In the genomic region with DNA sequence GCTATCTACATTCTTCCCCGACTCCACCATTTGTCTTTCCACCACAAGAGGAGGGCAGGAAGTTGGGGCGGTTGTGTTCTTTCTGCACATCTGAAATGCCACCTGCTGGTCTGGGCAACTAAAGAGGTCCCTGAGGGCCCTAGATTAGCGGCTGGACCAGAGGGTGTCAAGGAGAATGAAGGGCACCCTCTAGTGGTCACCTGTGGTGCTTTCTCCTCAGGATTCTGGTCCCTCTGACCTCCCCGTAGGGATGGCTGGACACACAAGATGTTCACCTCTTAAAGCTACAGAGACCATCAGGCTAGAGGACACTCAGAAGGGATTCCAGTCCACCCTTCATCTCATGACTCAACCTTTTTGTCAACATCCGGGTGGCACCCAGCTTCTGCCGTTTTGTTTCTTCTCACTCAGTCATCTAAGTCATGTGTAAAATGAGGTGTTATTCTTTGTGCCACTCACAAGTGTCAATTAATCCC, we compare ENCODE assay signal across 8 cellular contexts. TPM values are rescaled to one million over a fixed set of nuclear protein-coding genes. Genes with fewer than 3 reads are reported as not detected.
A peak's percentile ranks its signal among the peaks of the same experiment; 100 is the strongest.
DNase-seq lines count a peak whose midpoint lies in the region; FAIRE-seq and TF ChIP-seq lines count a peak whose summit lies in the region.

No MANE protein-coding gene starts in this region.

- H3K27me3 Mint-ChIP-seq in MCF 10A (ENCODE audit: insufficient read depth, unreplicated experiment), result no peaks in the 10 kb centered on the region

- no TSS peak for BruUV-seq in MCF 10A (replicated peaks; lab: Mats Ljungman, UMichigan)

- H3K4me3 ChIP-seq in liver (ENCODE audit: low read depth in 1 of 3, low read length in 3 of 3), result no peak overlapping the region

- TF ChIP-seq POLR2A in Raji (IDR thresholded peaks at IDR 0.05; ENCODE audit: insufficient read depth, low read depth, low read length), result peak; percentile 33; the same call in 1 of the 2 replicates

- peaks cover 0 to 2% (median 0%) of the 10 kb centered on the region in 4 donors for H3K4me1 ChIP-seq in liver (ENCODE audit: control insufficient read depth in 4 of 4, insufficient read depth in 4 of 4, low read length in 3 of 4)

- H3K27ac Mint-ChIP-seq in MCF 10A (ENCODE audit: low read depth, unreplicated experiment), result no peak overlapping the region

- no peaks in the 10 kb centered on the region for H3K36me3 ChIP-seq in liver (ENCODE audit: control insufficient read depth in 4 of 4, insufficient read depth in 3 of 4, low read depth in 1 of 4, low read length in 3 of 4)

- H3K4me1 Mint-ChIP-seq in MCF 10A (ENCODE audit: insufficient read depth, unreplicated experiment), result no peaks in the 10 kb centered on the region

- CTCF ChIA-PET in MCF 10A (lab: Yijun Ruan, JAX), result interaction anchor here (0.7 to 1.7 kb wide), 3 partner anchors 9 to 130 kb away, joined by 3 to 6 read pairs (median 4); no protein-coding TSS in a partner anchor

- H3K4me3 Mint-ChIP-seq in MCF 10A (ENCODE audit: unreplicated experiment), result no peak overlapping the region

- intact Hi-C loops in MCF 10A (cut with micrococcal nuclease), result loop anchor here (5.0 kb wide), 1 partner anchor 200 kb away; a partner anchor contains a TSS

- no peak overlapping the region for H3K27ac ChIP-seq in liver (ENCODE audit: low read depth in 1 of 2, low read length in 2 of 2)

- TF ChIP-seq CTCF in MCF 10A (IDR thresholded peaks at IDR 0.05; ENCODE audit: unreplicated experiment) (peak; percentile 54), liver (IDR thresholded peaks at IDR 0.05; ENCODE audit: low read depth, low read length, missing input control) (peak; percentile 87)

- no peak for FAIRE-seq in HTR-8/SVneo (lab: Jason Lieb, UNC)

- no peaks in the 10 kb centered on the region for H3K9me3 Mint-ChIP-seq in MCF 10A (ENCODE audit: unreplicated experiment)

- no peak overlapping the region for H3K9ac ChIP-seq in liver (ENCODE audit: low read depth in 1 of 2, low read length in 2 of 2)

- DNase-seq in activated CD4-positive, alpha-beta T cell treated with anti-CD3 and anti-CD28 coated beads for 4 hours, result peak; percentile 5 to 16
- no peak for DNase-seq in activated CD4-positive, alpha-beta T cell treated with anti-CD3 and anti-CD28 coated beads, Interleukin-2, amount 50 U/mL, for 1 hour
- DNase-seq in HTR-8/SVneo (ENCODE audit: insufficient read length, low spot score) (peak; percentile 67), MCF 10A (ENCODE audit: unreplicated experiment) (peak; percentile 83), stromal cell of bone marrow (ENCODE audit: low read depth) (peak; percentile 36), NCI-H1436 treated with DMSO at 0.1 percent for 48 hours (lab: John Stamatoyannopoulos, UW) (no peak)

- no peaks in the 10 kb centered on the region for H3K36me3 Mint-ChIP-seq in MCF 10A (ENCODE audit: insufficient read depth, unreplicated experiment)

- WGBS in liver, result 27% methylated on average over 6 of the region's 6 CpGs

- no peaks in the 10 kb centered on the region for H3K9me3 ChIP-seq in liver (ENCODE audit: control insufficient read depth in 4 of 4, low read length in 3 of 4)

- POLR2A ChIA-PET in MCF 10A (lab: Yijun Ruan, JAX), result interaction anchor here (0.6 kb wide), 1 partner anchor 570 kb away, joined by 3 read pairs; no protein-coding TSS in a partner anchor

- H3K27me3 ChIP-seq in liver (ENCODE audit: control insufficient read depth in 4 of 4, insufficient read depth in 4 of 4, low read length in 3 of 4), result no peaks in the 10 kb centered on the region

- peak; percentile 94 to 96 for TF ChIP-seq RAD21 in liver (IDR thresholded peaks at IDR 0.05)

TF ChIP-seq in liver, 16 proteins besides CTCF, POLR2A, EP300 and RAD21:
- TF ChIP-seq HNF4A (conservative IDR thresholded peaks at IDR 0.05), result peak; percentile 9 to 22
- no peak for TF ChIP-seq YY1 (IDR thresholded peaks at IDR 0.05)
- peak in 1 of 2 donors; percentile 6 for TF ChIP-seq RXRA (IDR thresholded peaks at IDR 0.05)
- TF ChIP-seq GABPA (IDR thresholded peaks at IDR 0.05 in 1 of 2, conservative IDR thresholded peaks at IDR 0.05 in 1 of 2), result no peak

RNA-seq across cellular contexts. Expression of a gene that starts 2.9 kb away (rescaled TPM):
- total RNA-seq in MCF 10A (2022) (not detected in 2 replicates), liver (1 to 10 TPM; 3.9 to 5.7 TPM)
- polyA plus RNA-seq in liver, result 1 to 10 TPM; 3.0 TPM

RNA-seq across cellular contexts. Expression of a gene that starts 44.5 kb away (rescaled TPM):
- 49.5 and 50.1 TPM in 2 replicates for total RNA-seq in MCF 10A (2022)
- total RNA-seq in liver, result 10 to 100 TPM; 21.5 to 26.6 TPM
- 10 to 100 TPM; 13.3 to 19.7 TPM for polyA plus RNA-seq in liver

RNA-seq across cellular contexts. Expression of a gene that starts 45.9 kb away (rescaled TPM):
- total RNA-seq in MCF 10A (2022) (1.9 TPM in 2 replicates), liver (1 to 10 TPM; 6.7 to 7.4 TPM)
- polyA plus RNA-seq in liver, result 1 to 10 TPM in 1 of 2 donors, under 1 TPM in 1; 0.76 to 1.5 TPM

Comparison
In these comparisons a context has a peak if more than half of its experiments do, and no peak if none do; other contexts are left out.
1. DNase-seq: peak in activated CD4-positive, alpha-beta T cell treated with anti-CD3 and anti-CD28 coated beads for 4 hours (2 of 2), HTR-8/SVneo (single experiment), MCF 10A (single experiment) and stromal cell of bone marrow (single experiment); none in activated CD4-positive, alpha-beta T cell treated with anti-CD3 and anti-CD28 coated beads, Interleukin-2, amount 50 U/mL, for 1 hour (single experiment) and NCI-H1436 treated with DMSO at 0.1 percent for 48 hours (single experiment).